Comparison of ENCODE assay signal across 18 cellular contexts in genomic region chr11:130675917-130676316, GRCh38.
DNase-seq lines count a peak whose midpoint lies in the region; ATAC-seq and TF ChIP-seq lines count a peak whose summit lies in the region.
"Had no signal": no experiment of that assay in that cellular context is flagged by ENCODE, and none has a peak within 500 bp of the region (broad histone marks: within the 10 kb centered on the region; RNA-seq: fewer than 3 reads in every experiment).

No MANE protein-coding gene starts in this region.

- H3K27ac ChIP-seq in BLaER1 treated with 17β-estradiol and CSF1 and Interleukin-3, amounts not matched to agents 10 nM and 100 nM, result peak overlapping the region in 1 of 11 experiments; percentile 20; a peak in 1 of 22 replicates
- H3K27ac ChIP-seq in coronary artery (peak overlapping the region; percentile 87 to 93), lower lobe of right lung (peak overlapping the region; percentile 61), smooth muscle cell (ENCODE audit: low read depth) (peak overlapping the region; percentile 81)
- H3K27ac ChIP-seq: right lobe of liver, VCaP had no signal

- H3K27me3 Mint-ChIP-seq in T-cell, result peaks cover 12 to 16% of the 10 kb centered on the region in 2 donors

- WGBS in smooth muscle cell (ENCODE audit: low lambda C conversion rate), result 77% methylated on average over 1 of the region's 1 CpG

- H3K4me1 Mint-ChIP-seq in T-cell, result no peaks in the 10 kb centered on the region
- H3K4me1 Mint-ChIP-seq: activated T-helper 17 cell treated with anti-CD3 and anti-CD28 coated beads, Interleukin-2, amount 50 U/mL, for 72 hours had no signal

- no peaks in the 10 kb centered on the region for H3K36me3 ChIP-seq in BLaER1 treated with 17β-estradiol and CSF1 and Interleukin-3, amounts not matched to agents 10 nM and 100 nM
- no peaks in the 10 kb centered on the region for H3K36me3 ChIP-seq in lower lobe of right lung
- no peaks in the 10 kb centered on the region for H3K36me3 ChIP-seq in smooth muscle cell (ENCODE audit: low read depth)
- H3K36me3 ChIP-seq: right lobe of liver had no signal

- no peaks in the 10 kb centered on the region for H3F3A ChIP-seq in smooth muscle cell (ENCODE audit: low read depth)

- no peak overlapping the region for H3K27ac Mint-ChIP-seq in T-cell
- H3K27ac Mint-ChIP-seq: activated T-helper 17 cell treated with anti-CD3 and anti-CD28 coated beads, Interleukin-2, amount 50 U/mL, for 72 hours had no signal

- no peaks in the 10 kb centered on the region for H3K27me3 ChIP-seq in BLaER1 treated with 17β-estradiol and CSF1 and Interleukin-3, amounts not matched to agents 10 nM and 100 nM
- H3K27me3 ChIP-seq in lower lobe of right lung (ENCODE audit: low read depth), result no peaks in the 10 kb centered on the region
- H3K27me3 ChIP-seq in smooth muscle cell (ENCODE audit: low read depth), result no peaks in the 10 kb centered on the region
- H3K27me3 ChIP-seq: right lobe of liver had no signal

- H3K9me3 Mint-ChIP-seq in T-cell, result peaks cover 17 to 26% (median 23%) of the 10 kb centered on the region in 3 donors

- intact Hi-C loops in lower lobe of right lung (cut with DNase I), result no loop called here

- TF ChIP-seq CTCF in coronary artery (IDR thresholded peaks at IDR 0.05) (no peak), lower lobe of right lung (IDR thresholded peaks at IDR 0.05) (no peak), smooth muscle cell (IDR thresholded peaks at IDR 0.05; ENCODE audit: borderline replicate concordance, insufficient read depth, poor library complexity, severe bottlenecking) (no peak)

- peak overlapping the region; percentile 64 to 88 (median 71) for H3K4me2 ChIP-seq in BLaER1 treated with 17β-estradiol and CSF1 and Interleukin-3, amounts not matched to agents 10 nM and 100 nM
- no peak overlapping the region for H3K4me2 ChIP-seq in smooth muscle cell

- ATAC-seq in lower lobe of right lung (no peak), HG02938 (IDR thresholded peaks at IDR 0.05; ENCODE audit: unreplicated experiment) (no peak), GM18519 (IDR thresholded peaks at IDR 0.05; ENCODE audit: low FRiP score, unreplicated experiment) (no peak), T-cell (replicated peaks in 1 of 4) (no peak)
- ATAC-seq: activated T-helper 17 cell treated with anti-CD3 and anti-CD28 coated beads, Interleukin-2, amount 50 U/mL, for 72 hours; PC-3; right lobe of liver had no signal

- DNase-seq in coronary artery (ENCODE audit: low spot score) (no peak), lower lobe of right lung (no peak), smooth muscle cell (lab: John Stamatoyannopoulos, UW; ENCODE audit: unreplicated experiment) (no peak), activated T-cell treated with anti-CD3 and anti-CD28 coated beads for 4 hours (no peak), T-cell (no peak)
- DNase-seq: ACHN; amniotic stem cell; cortex of kidney; H7; NCI-H1930; PC-3; right lobe of liver; stimulated activated CD4-positive, alpha-beta T cell treated with anti-CD3 and anti-CD28 coated beads, Interleukin-4, amount 100 ng/mL, for 4 hours had no signal

- no peak overlapping the region for H3K4me3 ChIP-seq in BLaER1 treated with 17β-estradiol and CSF1 and Interleukin-3, amounts not matched to agents 10 nM and 100 nM
- H3K4me3 ChIP-seq in coronary artery (peak overlapping the region; percentile 46), lower lobe of right lung (no peak overlapping the region), smooth muscle cell (no peak overlapping the region)
- H3K4me3 ChIP-seq: right lobe of liver had no signal

- H2AFZ ChIP-seq in smooth muscle cell (ENCODE audit: low read depth), result peak overlapping the region; percentile 45

- no peaks in the 10 kb centered on the region for H3K36me3 Mint-ChIP-seq in T-cell

- H3K9me3 ChIP-seq in BLaER1 treated with 17β-estradiol and CSF1 and Interleukin-3, amounts not matched to agents 10 nM and 100 nM (replicated peaks in 1 of 11), result peaks cover 24 to 37% (median 32%) of the 10 kb centered on the region in 11 experiments
- peaks cover 14% of the 10 kb centered on the region for H3K9me3 ChIP-seq in lower lobe of right lung
- H3K9me3 ChIP-seq in smooth muscle cell (replicated peaks; ENCODE audit: low read depth), result peaks cover 13% of the 10 kb centered on the region
- H3K9me3 ChIP-seq: right lobe of liver had no signal

- POLR2A ChIA-PET in T-cell (lab: Charles Lee), result no interaction called here

- H3K79me2 ChIP-seq in smooth muscle cell (ENCODE audit: low read depth), result no peaks in the 10 kb centered on the region

- H3K4me1 ChIP-seq in BLaER1 treated with 17β-estradiol and CSF1 and Interleukin-3, amounts not matched to agents 10 nM and 100 nM, result peaks cover 15 to 18% (median 15%) of the 10 kb centered on the region in 10 experiments
- H3K4me1 ChIP-seq in lower lobe of right lung (peaks cover 4% of the 10 kb centered on the region), smooth muscle cell (ENCODE audit: low read depth) (peaks cover 14% of the 10 kb centered on the region)
- H3K4me1 ChIP-seq: right lobe of liver had no signal

- H3K9ac ChIP-seq in BLaER1 treated with 17β-estradiol and CSF1 and Interleukin-3, amounts not matched to agents 10 nM and 100 nM, result 0 out of 22 replicates have a peak overlapping the region, but pooled peaks of 1 of the 11 experiments have one; percentile 20
- no peak overlapping the region for H3K9ac ChIP-seq in smooth muscle cell (ENCODE audit: low read depth)

- H4K20me1 ChIP-seq in BLaER1 treated with 17β-estradiol and CSF1 and Interleukin-3, amounts not matched to agents 10 nM and 100 nM, result no peaks in the 10 kb centered on the region
- no peaks in the 10 kb centered on the region for H4K20me1 ChIP-seq in smooth muscle cell (ENCODE audit: low read depth)

- CTCF ChIA-PET in T-cell (lab: Charles Lee), result no interaction called here

- no peak overlapping the region for H3K4me3 Mint-ChIP-seq in T-cell
- H3K4me3 Mint-ChIP-seq: activated T-helper 17 cell treated with anti-CD3 and anti-CD28 coated beads, Interleukin-2, amount 50 U/mL, for 72 hours had no signal
